In the genomic region with DNA sequence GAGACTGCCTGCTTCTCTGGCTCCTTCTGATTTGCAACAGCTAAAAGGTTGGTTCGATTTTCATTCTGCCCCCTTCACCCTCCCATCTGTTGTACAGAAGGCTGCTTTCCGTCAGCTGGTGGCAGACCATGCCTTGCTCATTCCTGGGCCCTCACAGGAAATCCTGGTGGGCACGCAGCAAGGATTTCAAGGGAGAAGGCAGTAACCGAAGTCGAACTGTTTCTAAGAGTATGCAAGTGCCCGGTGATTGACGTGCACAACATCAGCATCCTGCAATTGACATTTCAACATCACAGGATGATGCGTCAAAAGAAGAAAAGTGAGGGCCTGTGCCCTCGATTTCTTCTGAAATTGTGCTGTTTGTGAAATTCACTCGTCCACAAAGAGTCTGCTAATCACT, we compare ENCODE assay signal across 23 cellular contexts.
"Had no signal": no experiment of that assay in that cellular context is flagged by ENCODE, and none has a peak within 500 bp of the region (broad histone marks: within the 10 kb centered on the region; RNA-seq: fewer than 3 reads in every experiment).

No MANE protein-coding gene starts in this region.

- H2AFZ ChIP-seq: neural progenitor cell had no signal

- H3K36me3 ChIP-seq: uterus, WERI-Rb-1 had no signal

- DNase-seq: activated CD4-positive, alpha-beta T cell treated with anti-CD3 and anti-CD28 coated beads, Interleukin-2, amount 10 ng/mL, durations not matched to agents 7 days and 5 days; activated CD4-positive, CD25-positive, alpha-beta regulatory T cell treated with anti-CD3 and anti-CD28 coated beads, Interleukin-2, amount 50 U/mL, for 72 hours; activated CD8-positive, alpha-beta memory T cell treated with anti-CD3 and anti-CD28 coated beads, Interleukin-2, amount 10 ng/mL, durations not matched to agents 7 days and 5 days; activated CD8-positive, alpha-beta T cell treated with anti-CD3 and anti-CD28 coated beads for 36 hours; activated gamma-delta T cell; activated naive CD4-positive, alpha-beta T cell treated with anti-CD3 and anti-CD28 coated beads, Interleukin-2, amount 50 U/mL, for 16 hours; activated naive CD8-positive, alpha-beta T cell treated with anti-CD3 and anti-CD28 coated beads, Interleukin-2, amount 50 U/mL, for 24 hours; activated T-cell treated with anti-CD3 and anti-CD28 coated beads for 4 hours; effector CD4-positive, alpha-beta T cell; gastrocnemius medialis; heart left ventricle; left colon; naive thymus-derived CD8-positive, alpha-beta T cell; stimulated activated CD4-positive, alpha-beta T cell treated with anti-CD3 and anti-CD28 coated beads, Interleukin-4, amount 100 ng/mL, for 24 hours; stimulated activated naive CD4-positive, alpha-beta T cell treated with Interleukin-2 at 50 U/mL for 16 hours; uterus; WERI-Rb-1 had no signal

- H3K9me3 ChIP-seq: gastrocnemius medialis, heart left ventricle, uterus had no signal

- H3K27me3 ChIP-seq: gastrocnemius medialis, heart left ventricle, neural progenitor cell, uterus had no signal

- H3K9ac ChIP-seq: neural progenitor cell had no signal

- FAIRE-seq: endothelial cell of umbilical vein, keratinocyte, TTC549 had no signal

- H3K4me3 ChIP-seq: gastrocnemius medialis, heart left ventricle, lung, neural progenitor cell, uterus had no signal

- ATAC-seq: activated CD8-positive, alpha-beta memory T cell treated with anti-CD3 and anti-CD28 coated beads, Interleukin-2, amount 10 ng/mL, durations not matched to agents 7 days and 5 days; activated CD8-positive, alpha-beta T cell treated with anti-CD3 and anti-CD28 coated beads for 36 hours; activated naive CD8-positive, alpha-beta T cell treated with anti-CD3 and anti-CD28 coated beads, Interleukin-2, amount 50 U/mL, for 24 hours; esophagus mucosa; gastrocnemius medialis; heart left ventricle; left colon; naive thymus-derived CD8-positive, alpha-beta T cell had no signal

- H3K4me1 ChIP-seq: uterus had no signal

- H3K27ac ChIP-seq: gastrocnemius medialis, neural progenitor cell, uterus, WERI-Rb-1 had no signal
